In the genomic region with DNA sequence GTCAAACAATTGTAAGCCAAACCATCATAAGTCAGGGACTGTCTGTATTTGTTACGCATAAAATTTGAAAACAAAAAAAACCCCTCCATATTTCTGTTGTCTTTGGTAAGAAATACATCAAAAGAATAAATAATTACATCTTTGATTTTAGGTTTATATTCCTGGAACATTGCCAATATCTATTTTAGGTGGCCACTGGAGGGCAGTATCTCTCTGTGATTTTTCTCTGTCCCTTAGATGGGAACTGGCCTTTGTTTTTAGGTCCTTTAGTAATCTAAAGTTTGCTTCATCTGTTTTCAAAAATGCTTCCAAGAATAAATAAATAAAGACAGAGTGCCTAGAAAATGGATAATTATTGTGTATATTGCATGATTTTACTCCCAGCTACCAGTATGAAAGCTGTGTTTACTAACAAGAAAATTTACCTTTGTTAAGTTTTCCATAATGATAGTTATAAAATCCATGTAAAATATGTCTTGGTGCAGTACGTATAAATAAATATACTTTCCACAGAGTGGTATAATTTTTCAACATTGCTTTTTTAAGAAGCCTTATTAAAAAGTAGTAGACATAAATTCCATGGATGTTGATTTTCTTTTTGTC, we compare ENCODE assay signal across 8 cellular contexts.
DNase-seq lines count a peak whose midpoint lies in the region; ATAC-seq, FAIRE-seq and TF ChIP-seq lines count a peak whose summit lies in the region.

No MANE protein-coding gene starts in this region.

- no peaks in the 10 kb centered on the region for H3K4me1 ChIP-seq in colonic mucosa

- CTCF ChIA-PET in GM10248 (lab: Yijun Ruan, JAX) = interaction anchor here (0.7 to 1.7 kb wide), 4 partner anchors 11 to 459 kb away, joined by 3 to 4 read pairs (median 3); no protein-coding TSS in a partner anchor
- CTCF ChIA-PET in activated CD4-positive, alpha-beta memory T cell treated with anti-CD3 and anti-CD28 coated beads for 36 hours (lab: Charles Lee) = interaction anchor here (0.7 to 1.1 kb wide), 3 partner anchors 162 to 1406 kb away, joined by 3 read pairs; no protein-coding TSS in a partner anchor

- no peaks in the 10 kb centered on the region for H3K27me3 ChIP-seq in colonic mucosa

- peaks cover 8% of the 10 kb centered on the region for H3K4me1 Mint-ChIP-seq in nephron
- H3K4me1 Mint-ChIP-seq in activated CD4-positive, alpha-beta memory T cell treated with anti-CD3 and anti-CD28 coated beads for 36 hours (ENCODE audit: low read depth) = no peaks in the 10 kb centered on the region

- intact Hi-C loops in colonic mucosa (cut with DNase I) = loop anchor here (2.0 to 10.0 kb wide), 2 partner anchors 224 to 378 kb away; no protein-coding TSS in a partner anchor
- intact Hi-C loops in activated CD4-positive, alpha-beta memory T cell treated with anti-CD3 and anti-CD28 coated beads for 36 hours (cut with micrococcal nuclease) = loop anchor here (1.0 to 2.0 kb wide), 2 partner anchors 288 to 382 kb away; no protein-coding TSS in a partner anchor

- no peaks in the 10 kb centered on the region for H3K36me3 ChIP-seq in colonic mucosa

- no peak overlapping the region for H3K4me3 ChIP-seq in colonic mucosa

- H3K36me3 Mint-ChIP-seq in nephron (ENCODE audit: low read depth) = peaks cover 43% of the 10 kb centered on the region
- H3K36me3 Mint-ChIP-seq in activated CD4-positive, alpha-beta memory T cell treated with anti-CD3 and anti-CD28 coated beads for 36 hours = no peaks in the 10 kb centered on the region

- ATAC-seq in HG03442 (IDR thresholded peaks at IDR 0.05; ENCODE audit: unreplicated experiment) = no peak

- DNase-seq in GM10248 (ENCODE audit: extremely low spot score) = no peak
- DNase-seq in NCI-H446 treated with DMSO at 0.1 percent for 48 hours (lab: John Stamatoyannopoulos, UW) = peak; percentile 10
- DNase-seq in colonic mucosa = peak; percentile 23
- no peak for DNase-seq in activated CD8-positive, alpha-beta memory T cell treated with anti-CD3 and anti-CD28 coated beads, Interleukin-2, amount 50 U/mL, for 48 hours
- no peak for DNase-seq in activated CD4-positive, alpha-beta memory T cell treated with anti-CD3 and anti-CD28 coated beads for 36 hours

- peak; percentile 97 for FAIRE-seq in A204.1 (lab: Jason Lieb, UNC)

- peaks cover 4% of the 10 kb centered on the region for H3K27me3 Mint-ChIP-seq in nephron (ENCODE audit: low read depth)
- H3K27me3 Mint-ChIP-seq in activated CD4-positive, alpha-beta memory T cell treated with anti-CD3 and anti-CD28 coated beads for 36 hours = no peaks in the 10 kb centered on the region

- peaks cover 7% of the 10 kb centered on the region for H3K9me3 Mint-ChIP-seq in nephron
- H3K9me3 Mint-ChIP-seq in activated CD4-positive, alpha-beta memory T cell treated with anti-CD3 and anti-CD28 coated beads for 36 hours = no peaks in the 10 kb centered on the region

- H3K4me3 Mint-ChIP-seq in nephron = no peak overlapping the region
- H3K4me3 Mint-ChIP-seq in activated CD4-positive, alpha-beta memory T cell treated with anti-CD3 and anti-CD28 coated beads for 36 hours = no peak overlapping the region

- POLR2A ChIA-PET in GM10248 (lab: Yijun Ruan, JAX) = no interaction called here
- POLR2A ChIA-PET in activated CD4-positive, alpha-beta memory T cell treated with anti-CD3 and anti-CD28 coated beads for 36 hours (lab: Charles Lee) = no interaction called here

- H3K9me3 ChIP-seq in colonic mucosa = no peaks in the 10 kb centered on the region

- peak; percentile 46 for TF ChIP-seq CTCF in GM10248 (IDR thresholded peaks at IDR 0.05; ENCODE audit: control extremely low read depth, extremely low read depth, low read depth, missing control alignments)
- TF ChIP-seq CTCF in colonic mucosa (IDR thresholded peaks at IDR 0.05) = peak; percentile 58
- peak; percentile 68 to 84 (median 73) for TF ChIP-seq CTCF in nephron (IDR thresholded peaks at IDR 0.05; ENCODE audit: unreplicated experiment in 3 of 3)

- H3K9ac ChIP-seq in colonic mucosa (ENCODE audit: low read depth in 2 of 2, low read length in 2 of 2) = no peak overlapping the region

- no peak overlapping the region for H3K27ac ChIP-seq in colonic mucosa

- H3K27ac Mint-ChIP-seq in nephron = peak overlapping the region in 2 of 3 experiments; percentile 18 to 42
- H3K27ac Mint-ChIP-seq in activated CD4-positive, alpha-beta memory T cell treated with anti-CD3 and anti-CD28 coated beads for 36 hours = no peak overlapping the region

Comparison
In these comparisons a context has a peak if more than half of its experiments do, and no peak if none do; other contexts are left out.
1. DNase-seq: peak in NCI-H446 treated with DMSO at 0.1 percent for 48 hours (single experiment) and colonic mucosa (single experiment); none in GM10248 (single experiment), activated CD8-positive, alpha-beta memory T cell treated with anti-CD3 and anti-CD28 coated beads, Interleukin-2, amount 50 U/mL, for 48 hours (single experiment) and activated CD4-positive, alpha-beta memory T cell treated with anti-CD3 and anti-CD28 coated beads for 36 hours (single experiment).
2. Peak in every context shown above with its lines, with median percentiles within 50 percentile points of each other: CTCF ChIP-seq.